ENCODE assay signal across 8 cellular contexts in the genomic region with DNA sequence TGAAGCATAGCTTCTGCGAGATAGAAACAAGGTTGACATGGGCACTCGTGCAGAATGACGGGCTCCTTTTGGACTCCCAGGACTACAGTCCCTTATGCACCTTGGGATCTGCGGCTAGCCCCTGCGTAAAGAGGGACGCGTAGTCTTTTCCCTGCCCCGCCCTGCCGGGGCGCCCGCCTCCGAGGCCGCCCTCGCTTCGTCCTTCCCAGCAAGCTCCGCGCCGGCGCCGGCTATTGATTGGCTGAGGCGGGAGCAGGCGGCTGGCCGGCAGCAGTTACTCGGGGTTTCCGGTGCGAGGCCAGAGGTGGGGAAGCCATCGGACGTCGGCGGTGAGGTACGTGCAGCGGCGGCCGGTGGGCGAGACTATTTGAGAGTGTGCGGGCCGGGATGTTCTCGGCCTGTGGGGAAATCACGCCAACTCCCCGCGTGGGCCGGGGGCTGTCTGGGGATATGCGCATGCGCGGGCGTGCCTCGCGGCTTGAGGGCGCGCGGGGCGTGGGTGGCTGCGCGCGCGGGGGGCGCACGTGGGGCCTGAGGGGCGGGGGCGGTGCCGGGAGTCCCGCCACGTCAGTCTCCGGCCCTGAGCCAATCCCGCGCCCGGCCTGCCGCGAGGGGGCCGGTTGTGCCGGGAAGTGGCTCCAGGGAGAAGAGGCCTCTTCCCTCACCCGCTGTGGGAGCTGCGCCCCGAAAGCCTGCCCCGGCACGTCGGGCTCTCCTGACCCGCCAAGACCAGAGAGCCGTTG. TPM values are rescaled to one million over a fixed set of nuclear protein-coding genes. Genes with fewer than 3 reads are reported as not detected.
A peak's percentile ranks its signal among the peaks of the same experiment; 100 is the strongest.
DNase-seq lines count a peak whose midpoint lies in the region; ATAC-seq and TF ChIP-seq lines count a peak whose summit lies in the region.

A gene (plus strand): TSS at position 233 of the 743 bp plus-strand sequence. CDS start 671 bp downstream, outside the sequence.

- peak within 1 kb of the TSS; percentile 97 for H3K56ac ChIP-seq in IMR-90 (ENCODE audit: extremely low read depth, insufficient read depth, low read length)

- peaks cover 44% of the 10 kb centered on the region for H3K79me2 ChIP-seq in OCI-LY7 (ENCODE audit: insufficient read depth, low read depth, low read length)

- peak within 1 kb of the TSS; percentile 95 for H4K91ac ChIP-seq in IMR-90 (ENCODE audit: insufficient read depth, low read depth, low read length)

- H2AFZ ChIP-seq in IMR-90 (replicated peaks; ENCODE audit: low read length, poor library complexity) (peak within 1 kb of the TSS; percentile 98), OCI-LY7 (ENCODE audit: low read length) (peak within 1 kb of the TSS; percentile 80)

- peak; percentile 94 for DNase-seq in DMS 273 (lab: John Stamatoyannopoulos, UW; ENCODE audit: unreplicated experiment)
- peak; percentile 87 for DNase-seq in IMR-90
- DNase-seq in OCI-LY7 (ENCODE audit: low spot score) = peak; percentile 92
- peak; percentile 83 for DNase-seq in activated T-cell treated with anti-CD3 and anti-CD28 coated beads for 4 hours
- no peak for DNase-seq in epithelial cell of prostate (ENCODE audit: low read depth, low spot score)
- peak; percentile 94 for DNase-seq in stimulated activated CD8-positive, alpha-beta memory T cell treated with anti-CD3 and anti-CD28 coated beads, Interleukin-4, amount 100 ng/mL, for 48 hours

- BruUV-seq in IMR-90 (replicated peaks; lab: Mats Ljungman, UMichigan) = no TSS peak
- BruUV-seq in OCI-LY7 (replicated peaks; lab: Mats Ljungman, UMichigan) = no TSS peak

- peaks cover 28% of the 10 kb centered on the region for H3K36me3 ChIP-seq in IMR-90 (ENCODE audit: control insufficient read depth, insufficient read depth, low read length)
- H3K36me3 ChIP-seq in OCI-LY7 (ENCODE audit: insufficient read depth, low read length) = peaks cover 49% of the 10 kb centered on the region
- H3K36me3 ChIP-seq in mucosa of rectum (ENCODE audit: control insufficient read depth in 2 of 2, insufficient read depth in 2 of 2, low read length in 2 of 2) = peaks cover 15 to 18% of the 10 kb centered on the region in 2 donors

- H2AK9ac ChIP-seq in IMR-90 (replicated peaks; ENCODE audit: low read depth, low read length, poor library complexity) = peak within 1 kb of the TSS; percentile 98

- peak within 1 kb of the TSS; percentile 96 for H3K14ac ChIP-seq in IMR-90 (replicated peaks; ENCODE audit: low read depth, low read length)

- H3K4me2 ChIP-seq in IMR-90 (ENCODE audit: low read depth, low read length) (peak within 1 kb of the TSS; percentile 90), OCI-LY7 (ENCODE audit: low read length) (peak within 1 kb of the TSS; percentile 72)

- H3K9ac ChIP-seq in IMR-90 (ENCODE audit: low read depth, low read length) (peak within 1 kb of the TSS; percentile 97), mucosa of rectum (ENCODE audit: low read depth in 1 of 2, low read length in 2 of 2) (peak within 1 kb of the TSS; percentile 86 to 91)

- H3K9me3 ChIP-seq in IMR-90 (ENCODE audit: control insufficient read depth, insufficient read depth, low read length) = no peaks in the 10 kb centered on the region
- H3K9me3 ChIP-seq in OCI-LY7 (ENCODE audit: low read length) = no peaks in the 10 kb centered on the region
- no peaks in the 10 kb centered on the region for H3K9me3 ChIP-seq in mucosa of rectum (ENCODE audit: control insufficient read depth in 2 of 2, low read length in 2 of 2)

- dilution Hi-C loops in IMR-90 (cut with HindIII; ENCODE audit: low sequenced_read_pairs, unreplicated experiment) = no loop called here

- peak within 1 kb of the TSS; percentile 92 for H3K4ac ChIP-seq in IMR-90 (ENCODE audit: low read depth, low read length)

- H3K9me2 ChIP-seq in OCI-LY7 (ENCODE audit: insufficient read depth, low read length) = no peaks in the 10 kb centered on the region

- peak within 1 kb of the TSS; percentile 86 for H2BK120ac ChIP-seq in IMR-90 (ENCODE audit: low read depth, low read length)

- in situ Hi-C loops in IMR-90 (cut with MboI; ENCODE audit: low sequenced_read_pairs) = no loop called here

- H4K20me1 ChIP-seq in IMR-90 (ENCODE audit: insufficient read depth, low read length) (peaks cover 16% of the 10 kb centered on the region), OCI-LY7 (ENCODE audit: insufficient read depth, low read length) (peaks cover 16% of the 10 kb centered on the region)

- H2BK20ac ChIP-seq in IMR-90 (ENCODE audit: low read depth, low read length) = no peak within 1 kb of the TSS

- peak within 1 kb of the TSS; percentile 49 for H3K4me3 ChIP-seq in IMR-90 (ENCODE audit: insufficient read depth, low read depth, low read length)
- H3K4me3 ChIP-seq in OCI-LY7 (ENCODE audit: low read depth, low read length, poor library complexity, severe bottlenecking) = peak within 1 kb of the TSS; percentile 78
- H3K4me3 ChIP-seq in mucosa of rectum (ENCODE audit: low read length in 2 of 2) = peak within 1 kb of the TSS; percentile 84 to 86

- peak; percentile 93 for TF ChIP-seq POLR2A in IMR-90 (IDR thresholded peaks at IDR 0.05; ENCODE audit: low read depth, low read length)

- 0% methylated on average over 23 of the region's 79 CpGs; no CpG with 5 or more reads in 1 of the 2 experiments for WGBS in IMR-90 (ENCODE audit: extremely low coverage in 2 of 2, insufficient read length in 1 of 2), 2 experiments

- POLR2A ChIA-PET in IMR-90 (lab: Charles Lee; ENCODE audit: unreplicated experiment) (interaction anchor here (0.5 to 1.0 kb wide), 4 partner anchors 35 to 72 kb away, joined by 3 to 7 read pairs (median 4); a partner anchor contains a TSS), OCI-LY7 (lab: Charles Lee) (interaction anchor here (0.6 to 1.7 kb wide), 8 partner anchors 16 to 106 kb away, joined by 3 to 7 read pairs (median 4); a partner anchor contains a TSS)

- H4K5ac ChIP-seq in IMR-90 (ENCODE audit: low read depth, low read length) = peak within 1 kb of the TSS; percentile 96

- TF ChIP-seq CTCF in IMR-90 (conservative IDR thresholded peaks at IDR 0.05; ENCODE audit: low read depth, low read length) (no peak), OCI-LY7 (conservative IDR thresholded peaks at IDR 0.05; ENCODE audit: low read length) (no peak)

- peaks cover 11 to 46% of the 10 kb centered on the region in 2 experiments for H3K79me1 ChIP-seq in IMR-90 (ENCODE audit: low read depth in 1 of 2, low read length in 2 of 2)

- TF ChIP-seq RAD21 in IMR-90 (IDR thresholded peaks at IDR 0.05; ENCODE audit: low read length) = no peak; the same call in 1 of the 2 replicates

- CTCF ChIA-PET in IMR-90 (lab: Yijun Ruan, JAX) (no interaction called here), OCI-LY7 (lab: Charles Lee; ENCODE audit: unreplicated experiment) (interaction anchor here (0.6 to 1.5 kb wide), 2 partner anchors 72 to 223 kb away, joined by 3 to 6 read pairs; a partner anchor contains a TSS)

- peak within 1 kb of the TSS; percentile 94 for H3K23ac ChIP-seq in IMR-90 (ENCODE audit: low read depth, low read length)

- peak within 1 kb of the TSS; percentile 95 to 97 for H4K8ac ChIP-seq in IMR-90 (ENCODE audit: low read depth in 2 of 2, low read length in 2 of 2)

- H3K4me1 ChIP-seq in IMR-90 (ENCODE audit: control insufficient read depth, insufficient read depth, low read length) = peaks cover 21% of the 10 kb centered on the region
- H3K4me1 ChIP-seq in OCI-LY7 (ENCODE audit: insufficient read depth, low read length, poor library complexity, severe bottlenecking) = peaks cover 33% of the 10 kb centered on the region
- H3K4me1 ChIP-seq in mucosa of rectum (ENCODE audit: control insufficient read depth in 2 of 2, insufficient read depth in 2 of 2, low read length in 2 of 2) = peaks cover 22 to 28% of the 10 kb centered on the region in 2 donors

- peak; percentile 69 for ATAC-seq in GM21526 (IDR thresholded peaks at IDR 0.05; ENCODE audit: low FRiP score, unreplicated experiment)
- ATAC-seq in IMR-90 (ENCODE audit: low read depth) = peak; percentile 87

- peak within 1 kb of the TSS; percentile 63; the same call in 1 of the 3 replicates for H2BK15ac ChIP-seq in IMR-90 (ENCODE audit: low read depth, low read length)

- peak within 1 kb of the TSS; percentile 79 for H3K18ac ChIP-seq in IMR-90 (ENCODE audit: low read depth, low read length)

- H2BK5ac ChIP-seq in IMR-90 (ENCODE audit: low read depth, low read length, poor library complexity, severe bottlenecking) = peak within 1 kb of the TSS; percentile 93

- peaks cover 12% of the 10 kb centered on the region; the same call in 1 of the 2 replicates for H3K9me1 ChIP-seq in IMR-90 (ENCODE audit: insufficient read depth, low read length)

- H3K27me3 ChIP-seq in IMR-90 (ENCODE audit: control insufficient read depth, insufficient read depth, low read length) (no peaks in the 10 kb centered on the region), mucosa of rectum (ENCODE audit: control insufficient read depth in 2 of 2, insufficient read depth in 2 of 2, low read length in 2 of 2) (no peaks in the 10 kb centered on the region)

- intact Hi-C loops in IMR-90 (cut with micrococcal nuclease) (loop anchor here (2.0 kb wide), 2 partner anchors 71 to 107 kb away; a partner anchor contains a TSS), OCI-LY7 (cut with micrococcal nuclease; ENCODE audit: unreplicated experiment) (loop anchor here (2.0 kb wide), 1 partner anchor 107 kb away; a partner anchor contains a TSS)

- H3K27ac ChIP-seq in IMR-90 (ENCODE audit: insufficient read depth, low read length) (peak within 1 kb of the TSS; percentile 91), OCI-LY7 (ENCODE audit: low read depth, low read length, poor library complexity, severe bottlenecking) (peak within 1 kb of the TSS; percentile 65), epithelial cell of prostate (peak within 1 kb of the TSS; percentile 88), mucosa of rectum (ENCODE audit: low read depth in 2 of 2, low read length in 2 of 2) (peak within 1 kb of the TSS; percentile 92 to 97)

- peak within 1 kb of the TSS; percentile 92 for H2AK5ac ChIP-seq in IMR-90 (ENCODE audit: low read depth, low read length)

TF ChIP-seq in IMR-90, 13 proteins besides CTCF, POLR2A, EP300 and RAD21 (continues in another document):
- TF ChIP-seq CEBPB (IDR thresholded peaks at IDR 0.05; ENCODE audit: low read depth, low read length) (no peak), CHD1 (IDR thresholded peaks at IDR 0.05; ENCODE audit: low read depth, low read length) (no peak), SMC3 (IDR thresholded peaks at IDR 0.05; ENCODE audit: low read depth, low read length) (0 out of 2 replicates have a peak, but pooled peaks have one; percentile 13), FOS (IDR thresholded peaks at IDR 0.05; ENCODE audit: low read depth, low read length) (no peak), NFE2L2 (IDR thresholded peaks at IDR 0.05; ENCODE audit: low read depth, low read length) (no peak)

RNA-seq across cellular contexts. Expression of the gene that starts here (rescaled TPM):
- 102 and 104 TPM in 2 replicates for total RNA-seq in IMR-90 (2012; rRNA removed)
- polyA plus RNA-seq in IMR-90 (2012; rRNA removed) = 37.9 and 47.6 TPM in 2 replicates
- 18.1 and 26.5 TPM in 2 replicates for polyA plus RNA-seq in IMR-90 (2012; cell fraction: cytosol; rRNA removed)
- 43.2 and 71.4 TPM in 2 replicates for polyA plus RNA-seq in IMR-90 (2012; cell fraction: nucleus; rRNA removed; ENCODE audit: low replicate concordance)
- 42.0 and 47.5 TPM in 2 replicates for total RNA-seq in OCI-LY7 (2014; rRNA removed; shearing (Covaris generic))
- total RNA-seq in OCI-LY7 (2022) = 46.4 and 47.3 TPM in 2 replicates
